In the genomic region with DNA sequence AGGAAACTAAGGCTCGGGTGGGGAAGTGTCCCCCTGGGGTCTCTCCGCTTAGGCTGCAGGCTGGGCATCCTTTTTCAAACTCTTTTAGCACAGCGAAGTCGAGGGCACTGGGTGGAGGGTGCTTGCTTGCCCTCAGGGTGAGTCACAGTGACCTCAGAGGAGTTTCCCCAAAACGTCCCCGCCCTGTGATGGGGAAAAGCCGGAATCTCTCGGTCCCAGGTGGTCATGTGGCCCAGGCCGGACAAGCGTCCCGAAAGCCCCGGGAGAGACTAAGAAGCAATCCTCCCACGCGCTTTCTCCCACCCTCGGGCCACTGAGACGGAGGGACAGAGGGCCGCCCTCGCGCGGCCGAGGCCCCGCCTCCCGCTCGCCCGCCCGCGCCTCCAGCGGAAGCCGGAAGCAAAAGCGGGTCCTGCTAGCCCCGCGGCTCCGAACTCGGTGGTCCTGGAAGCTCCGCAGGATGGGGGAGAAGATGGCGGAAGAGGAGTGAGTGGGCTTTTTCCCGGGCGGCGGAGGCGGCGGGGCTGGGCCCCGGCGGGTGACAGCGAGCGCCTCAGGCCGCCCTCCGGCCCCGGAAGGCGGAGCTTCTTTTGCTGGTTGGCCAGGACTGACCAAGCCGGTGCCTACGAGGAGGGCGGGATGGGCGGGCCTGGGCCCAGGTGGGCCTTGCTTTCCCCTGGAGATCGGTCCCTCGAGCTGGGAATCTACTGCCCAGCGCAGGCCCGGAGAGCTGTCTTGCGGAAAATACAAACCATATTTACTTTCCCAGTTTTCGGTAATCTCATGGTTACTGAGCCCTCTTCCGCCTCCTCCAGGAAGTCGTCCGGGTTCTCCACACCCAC, we compare ENCODE assay signal across 1 cellular context.
TF ChIP-seq lines count a peak whose summit lies in the region.

A gene with protein sequence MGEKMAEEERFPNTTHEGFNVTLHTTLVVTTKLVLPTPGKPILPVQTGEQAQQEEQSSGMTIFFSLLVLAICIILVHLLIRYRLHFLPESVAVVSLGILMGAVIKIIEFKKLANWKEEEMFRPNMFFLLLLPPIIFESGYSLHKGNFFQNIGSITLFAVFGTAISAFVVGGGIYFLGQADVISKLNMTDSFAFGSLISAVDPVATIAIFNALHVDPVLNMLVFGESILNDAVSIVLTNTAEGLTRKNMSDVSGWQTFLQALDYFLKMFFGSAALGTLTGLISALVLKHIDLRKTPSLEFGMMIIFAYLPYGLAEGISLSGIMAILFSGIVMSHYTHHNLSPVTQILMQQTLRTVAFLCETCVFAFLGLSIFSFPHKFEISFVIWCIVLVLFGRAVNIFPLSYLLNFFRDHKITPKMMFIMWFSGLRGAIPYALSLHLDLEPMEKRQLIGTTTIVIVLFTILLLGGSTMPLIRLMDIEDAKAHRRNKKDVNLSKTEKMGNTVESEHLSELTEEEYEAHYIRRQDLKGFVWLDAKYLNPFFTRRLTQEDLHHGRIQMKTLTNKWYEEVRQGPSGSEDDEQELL (plus strand): TSS at position 366 of the 842 bp plus-strand sequence. CDS start 95 bp downstream, at position 461.

TF ChIP-seq in HepG2, 621 proteins besides CTCF, POLR2A, EP300 and RAD21 (continued from another document and continues in another):
- TF ChIP-seq, protein P1, sequence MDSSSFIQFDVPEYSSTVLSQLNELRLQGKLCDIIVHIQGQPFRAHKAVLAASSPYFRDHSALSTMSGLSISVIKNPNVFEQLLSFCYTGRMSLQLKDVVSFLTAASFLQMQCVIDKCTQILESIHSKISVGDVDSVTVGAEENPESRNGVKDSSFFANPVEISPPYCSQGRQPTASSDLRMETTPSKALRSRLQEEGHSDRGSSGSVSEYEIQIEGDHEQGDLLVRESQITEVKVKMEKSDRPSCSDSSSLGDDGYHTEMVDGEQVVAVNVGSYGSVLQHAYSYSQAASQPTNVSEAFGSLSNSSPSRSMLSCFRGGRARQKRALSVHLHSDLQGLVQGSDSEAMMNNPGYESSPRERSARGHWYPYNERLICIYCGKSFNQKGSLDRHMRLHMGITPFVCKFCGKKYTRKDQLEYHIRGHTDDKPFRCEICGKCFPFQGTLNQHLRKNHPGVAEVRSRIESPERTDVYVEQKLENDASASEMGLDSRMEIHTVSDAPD (CRISPR knock-in tag; IDR thresholded peaks at IDR 0.05), result peak; percentile 46; the same call in 1 of the 2 replicates
- no peak for TF ChIP-seq FOXA3 (CRISPR knock-in tag; IDR thresholded peaks at IDR 0.05)
- TF ChIP-seq ZNF607 (CRISPR knock-in tag; IDR thresholded peaks at IDR 0.05; ENCODE audit: borderline replicate concordance), result peak; percentile 95
- TF ChIP-seq BRD4 (CRISPR knock-in tag; IDR thresholded peaks at IDR 0.05), result peak; percentile 44; the same call in 1 of the 2 replicates
- peak; percentile 90 for TF ChIP-seq TAF1 (CRISPR knock-in tag; IDR thresholded peaks at IDR 0.05)
- peak; percentile 77 for TF ChIP-seq ZNF451 (CRISPR knock-in tag; IDR thresholded peaks at IDR 0.05)
- TF ChIP-seq SMARCE1 (IDR thresholded peaks at IDR 0.05; ENCODE audit: borderline replicate concordance), result no peak
- TF ChIP-seq, protein P2, sequence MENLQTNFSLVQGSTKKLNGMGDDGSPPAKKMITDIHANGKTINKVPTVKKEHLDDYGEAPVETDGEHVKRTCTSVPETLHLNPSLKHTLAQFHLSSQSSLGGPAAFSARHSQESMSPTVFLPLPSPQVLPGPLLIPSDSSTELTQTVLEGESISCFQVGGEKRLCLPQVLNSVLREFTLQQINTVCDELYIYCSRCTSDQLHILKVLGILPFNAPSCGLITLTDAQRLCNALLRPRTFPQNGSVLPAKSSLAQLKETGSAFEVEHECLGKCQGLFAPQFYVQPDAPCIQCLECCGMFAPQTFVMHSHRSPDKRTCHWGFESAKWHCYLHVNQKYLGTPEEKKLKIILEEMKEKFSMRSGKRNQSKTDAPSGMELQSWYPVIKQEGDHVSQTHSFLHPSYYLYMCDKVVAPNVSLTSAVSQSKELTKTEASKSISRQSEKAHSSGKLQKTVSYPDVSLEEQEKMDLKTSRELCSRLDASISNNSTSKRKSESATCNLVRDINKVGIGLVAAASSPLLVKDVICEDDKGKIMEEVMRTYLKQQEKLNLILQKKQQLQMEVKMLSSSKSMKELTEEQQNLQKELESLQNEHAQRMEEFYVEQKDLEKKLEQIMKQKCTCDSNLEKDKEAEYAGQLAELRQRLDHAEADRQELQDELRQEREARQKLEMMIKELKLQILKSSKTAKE (CRISPR knock-in tag; IDR thresholded peaks at IDR 0.05; ENCODE audit: borderline replicate concordance), result no peak
- TF ChIP-seq, protein P3, sequence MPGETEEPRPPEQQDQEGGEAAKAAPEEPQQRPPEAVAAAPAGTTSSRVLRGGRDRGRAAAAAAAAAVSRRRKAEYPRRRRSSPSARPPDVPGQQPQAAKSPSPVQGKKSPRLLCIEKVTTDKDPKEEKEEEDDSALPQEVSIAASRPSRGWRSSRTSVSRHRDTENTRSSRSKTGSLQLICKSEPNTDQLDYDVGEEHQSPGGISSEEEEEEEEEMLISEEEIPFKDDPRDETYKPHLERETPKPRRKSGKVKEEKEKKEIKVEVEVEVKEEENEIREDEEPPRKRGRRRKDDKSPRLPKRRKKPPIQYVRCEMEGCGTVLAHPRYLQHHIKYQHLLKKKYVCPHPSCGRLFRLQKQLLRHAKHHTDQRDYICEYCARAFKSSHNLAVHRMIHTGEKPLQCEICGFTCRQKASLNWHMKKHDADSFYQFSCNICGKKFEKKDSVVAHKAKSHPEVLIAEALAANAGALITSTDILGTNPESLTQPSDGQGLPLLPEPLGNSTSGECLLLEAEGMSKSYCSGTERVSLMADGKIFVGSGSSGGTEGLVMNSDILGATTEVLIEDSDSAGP (CRISPR knock-in tag; IDR thresholded peaks at IDR 0.05; ENCODE audit: borderline replicate concordance), result peak; percentile 91; the same call in 1 of the 2 replicates
- no peak for TF ChIP-seq ZNF10 (CRISPR knock-in tag; IDR thresholded peaks at IDR 0.05; ENCODE audit: borderline replicate concordance, low read depth)
- TF ChIP-seq ZNF550 (CRISPR knock-in tag; IDR thresholded peaks at IDR 0.05; ENCODE audit: borderline replicate concordance), result no peak
- peak; percentile 88 for TF ChIP-seq SALL1 (CRISPR knock-in tag; IDR thresholded peaks at IDR 0.05)
- TF ChIP-seq ZNF652 (CRISPR knock-in tag; IDR thresholded peaks at IDR 0.05; ENCODE audit: borderline replicate concordance, low read depth), result no peak
- peak; percentile 81 for TF ChIP-seq MED1 (CRISPR knock-in tag; IDR thresholded peaks at IDR 0.05)
- TF ChIP-seq CHD2 (IDR thresholded peaks at IDR 0.05; ENCODE audit: low read depth, low read length), result no peak
- peak; percentile 91; the same call in 1 of the 2 replicates for TF ChIP-seq ZNF101 (CRISPR knock-in tag; IDR thresholded peaks at IDR 0.05; ENCODE audit: borderline replicate concordance, low read depth)
- TF ChIP-seq, protein P4, sequence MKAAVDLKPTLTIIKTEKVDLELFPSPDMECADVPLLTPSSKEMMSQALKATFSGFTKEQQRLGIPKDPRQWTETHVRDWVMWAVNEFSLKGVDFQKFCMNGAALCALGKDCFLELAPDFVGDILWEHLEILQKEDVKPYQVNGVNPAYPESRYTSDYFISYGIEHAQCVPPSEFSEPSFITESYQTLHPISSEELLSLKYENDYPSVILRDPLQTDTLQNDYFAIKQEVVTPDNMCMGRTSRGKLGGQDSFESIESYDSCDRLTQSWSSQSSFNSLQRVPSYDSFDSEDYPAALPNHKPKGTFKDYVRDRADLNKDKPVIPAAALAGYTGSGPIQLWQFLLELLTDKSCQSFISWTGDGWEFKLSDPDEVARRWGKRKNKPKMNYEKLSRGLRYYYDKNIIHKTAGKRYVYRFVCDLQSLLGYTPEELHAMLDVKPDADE (CRISPR knock-in tag; IDR thresholded peaks at IDR 0.05), result peak; percentile 89; the same call in 1 of the 2 replicates
- no peak for TF ChIP-seq HDAC6 (IDR thresholded peaks at IDR 0.05; ENCODE audit: low read depth, low read length)
- no peak for TF ChIP-seq MTA3 (CRISPR knock-in tag; IDR thresholded peaks at IDR 0.05)
- no peak for TF ChIP-seq ZFYVE20 (CRISPR knock-in tag; IDR thresholded peaks at IDR 0.05; ENCODE audit: borderline replicate concordance, low read depth)
- TF ChIP-seq TSC22D2 (CRISPR knock-in tag; IDR thresholded peaks at IDR 0.05; ENCODE audit: borderline replicate concordance), result 0 out of 2 replicates have a peak, but pooled peaks have one; percentile 57
- TF ChIP-seq, protein P5, sequence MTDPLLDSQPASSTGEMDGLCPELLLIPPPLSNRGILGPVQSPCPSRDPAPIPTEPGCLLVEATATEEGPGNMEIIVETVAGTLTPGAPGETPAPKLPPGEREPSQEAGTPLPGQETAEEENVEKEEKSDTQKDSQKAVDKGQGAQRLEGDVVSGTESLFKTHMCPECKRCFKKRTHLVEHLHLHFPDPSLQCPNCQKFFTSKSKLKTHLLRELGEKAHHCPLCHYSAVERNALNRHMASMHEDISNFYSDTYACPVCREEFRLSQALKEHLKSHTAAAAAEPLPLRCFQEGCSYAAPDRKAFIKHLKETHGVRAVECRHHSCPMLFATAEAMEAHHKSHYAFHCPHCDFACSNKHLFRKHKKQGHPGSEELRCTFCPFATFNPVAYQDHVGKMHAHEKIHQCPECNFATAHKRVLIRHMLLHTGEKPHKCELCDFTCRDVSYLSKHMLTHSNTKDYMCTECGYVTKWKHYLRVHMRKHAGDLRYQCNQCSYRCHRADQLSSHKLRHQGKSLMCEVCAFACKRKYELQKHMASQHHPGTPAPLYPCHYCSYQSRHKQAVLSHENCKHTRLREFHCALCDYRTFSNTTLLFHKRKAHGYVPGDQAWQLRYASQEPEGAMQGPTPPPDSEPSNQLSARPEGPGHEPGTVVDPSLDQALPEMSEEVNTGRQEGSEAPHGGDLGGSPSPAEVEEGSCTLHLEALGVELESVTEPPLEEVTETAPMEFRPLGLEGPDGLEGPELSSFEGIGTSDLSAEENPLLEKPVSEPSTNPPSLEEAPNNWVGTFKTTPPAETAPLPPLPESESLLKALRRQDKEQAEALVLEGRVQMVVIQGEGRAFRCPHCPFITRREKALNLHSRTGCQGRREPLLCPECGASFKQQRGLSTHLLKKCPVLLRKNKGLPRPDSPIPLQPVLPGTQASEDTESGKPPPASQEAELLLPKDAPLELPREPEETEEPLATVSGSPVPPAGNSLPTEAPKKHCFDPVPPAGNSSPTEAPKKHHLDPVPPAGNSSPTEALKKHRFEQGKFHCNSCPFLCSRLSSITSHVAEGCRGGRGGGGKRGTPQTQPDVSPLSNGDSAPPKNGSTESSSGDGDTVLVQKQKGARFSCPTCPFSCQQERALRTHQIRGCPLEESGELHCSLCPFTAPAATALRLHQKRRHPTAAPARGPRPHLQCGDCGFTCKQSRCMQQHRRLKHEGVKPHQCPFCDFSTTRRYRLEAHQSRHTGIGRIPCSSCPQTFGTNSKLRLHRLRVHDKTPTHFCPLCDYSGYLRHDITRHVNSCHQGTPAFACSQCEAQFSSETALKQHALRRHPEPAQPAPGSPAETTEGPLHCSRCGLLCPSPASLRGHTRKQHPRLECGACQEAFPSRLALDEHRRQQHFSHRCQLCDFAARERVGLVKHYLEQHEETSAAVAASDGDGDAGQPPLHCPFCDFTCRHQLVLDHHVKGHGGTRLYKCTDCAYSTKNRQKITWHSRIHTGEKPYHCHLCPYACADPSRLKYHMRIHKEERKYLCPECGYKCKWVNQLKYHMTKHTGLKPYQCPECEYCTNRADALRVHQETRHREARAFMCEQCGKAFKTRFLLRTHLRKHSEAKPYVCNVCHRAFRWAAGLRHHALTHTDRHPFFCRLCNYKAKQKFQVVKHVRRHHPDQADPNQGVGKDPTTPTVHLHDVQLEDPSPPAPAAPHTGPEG (CRISPR knock-in tag; IDR thresholded peaks at IDR 0.05), result peak; percentile 42; the same call in 1 of the 2 replicates
- TF ChIP-seq NFYC (CRISPR knock-in tag; IDR thresholded peaks at IDR 0.05), result peak; percentile 22; the same call in 1 of the 2 replicates
- TF ChIP-seq FOXP1 (IDR thresholded peaks at IDR 0.05), result no peak
- peak; percentile 33; the same call in 1 of the 2 replicates for TF ChIP-seq FOXP1 (CRISPR knock-in tag; IDR thresholded peaks at IDR 0.05)
- TF ChIP-seq, protein P6, sequence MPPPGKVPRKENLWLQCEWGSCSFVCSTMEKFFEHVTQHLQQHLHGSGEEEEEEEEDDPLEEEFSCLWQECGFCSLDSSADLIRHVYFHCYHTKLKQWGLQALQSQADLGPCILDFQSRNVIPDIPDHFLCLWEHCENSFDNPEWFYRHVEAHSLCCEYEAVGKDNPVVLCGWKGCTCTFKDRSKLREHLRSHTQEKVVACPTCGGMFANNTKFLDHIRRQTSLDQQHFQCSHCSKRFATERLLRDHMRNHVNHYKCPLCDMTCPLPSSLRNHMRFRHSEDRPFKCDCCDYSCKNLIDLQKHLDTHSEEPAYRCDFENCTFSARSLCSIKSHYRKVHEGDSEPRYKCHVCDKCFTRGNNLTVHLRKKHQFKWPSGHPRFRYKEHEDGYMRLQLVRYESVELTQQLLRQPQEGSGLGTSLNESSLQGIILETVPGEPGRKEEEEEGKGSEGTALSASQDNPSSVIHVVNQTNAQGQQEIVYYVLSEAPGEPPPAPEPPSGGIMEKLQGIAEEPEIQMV (CRISPR knock-in tag; IDR thresholded peaks at IDR 0.05; ENCODE audit: low read depth), result no peak
- TF ChIP-seq SRSF4 (IDR thresholded peaks at IDR 0.05; ENCODE audit: low read depth, low read length, poor library complexity, severe bottlenecking), result no peak
- TF ChIP-seq ZNF441 (CRISPR knock-in tag; IDR thresholded peaks at IDR 0.05; ENCODE audit: borderline replicate concordance), result peak; percentile 66; the same call in 1 of the 2 replicates
- no peak for TF ChIP-seq SYNCRIP (IDR thresholded peaks at IDR 0.05; ENCODE audit: insufficient read depth, low read depth, low read length)
- no peak for TF ChIP-seq KDM4B (CRISPR knock-in tag; IDR thresholded peaks at IDR 0.05)
- TF ChIP-seq, protein P7, sequence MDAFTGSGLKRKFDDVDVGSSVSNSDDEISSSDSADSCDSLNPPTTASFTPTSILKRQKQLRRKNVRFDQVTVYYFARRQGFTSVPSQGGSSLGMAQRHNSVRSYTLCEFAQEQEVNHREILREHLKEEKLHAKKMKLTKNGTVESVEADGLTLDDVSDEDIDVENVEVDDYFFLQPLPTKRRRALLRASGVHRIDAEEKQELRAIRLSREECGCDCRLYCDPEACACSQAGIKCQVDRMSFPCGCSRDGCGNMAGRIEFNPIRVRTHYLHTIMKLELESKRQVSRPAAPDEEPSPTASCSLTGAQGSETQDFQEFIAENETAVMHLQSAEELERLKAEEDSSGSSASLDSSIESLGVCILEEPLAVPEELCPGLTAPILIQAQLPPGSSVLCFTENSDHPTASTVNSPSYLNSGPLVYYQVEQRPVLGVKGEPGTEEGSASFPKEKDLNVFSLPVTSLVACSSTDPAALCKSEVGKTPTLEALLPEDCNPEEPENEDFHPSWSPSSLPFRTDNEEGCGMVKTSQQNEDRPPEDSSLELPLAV (CRISPR knock-in tag; conservative IDR thresholded peaks at IDR 0.05; ENCODE audit: low read depth), result no peak
- TF ChIP-seq, protein P8, sequence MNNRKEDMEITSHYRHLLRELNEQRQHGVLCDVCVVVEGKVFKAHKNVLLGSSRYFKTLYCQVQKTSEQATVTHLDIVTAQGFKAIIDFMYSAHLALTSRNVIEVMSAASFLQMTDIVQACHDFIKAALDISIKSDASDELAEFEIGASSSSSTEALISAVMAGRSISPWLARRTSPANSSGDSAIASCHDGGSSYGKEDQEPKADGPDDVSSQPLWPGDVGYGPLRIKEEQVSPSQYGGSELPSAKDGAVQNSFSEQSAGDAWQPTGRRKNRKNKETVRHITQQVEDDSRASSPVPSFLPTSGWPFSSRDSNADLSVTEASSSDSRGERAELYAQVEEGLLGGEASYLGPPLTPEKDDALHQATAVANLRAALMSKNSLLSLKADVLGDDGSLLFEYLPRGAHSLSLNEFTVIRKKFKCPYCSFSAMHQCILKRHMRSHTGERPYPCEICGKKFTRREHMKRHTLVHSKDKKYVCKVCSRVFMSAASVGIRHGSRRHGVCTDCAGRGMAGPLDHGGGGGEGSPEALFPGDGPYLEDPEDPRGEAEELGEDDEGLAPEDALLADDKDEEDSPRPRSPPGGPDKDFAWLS (CRISPR knock-in tag; IDR thresholded peaks at IDR 0.05; ENCODE audit: borderline replicate concordance), result no peak
- no peak for TF ChIP-seq ZNF432 (CRISPR knock-in tag; IDR thresholded peaks at IDR 0.05; ENCODE audit: borderline replicate concordance)
- 0 out of 2 replicates have a peak, but pooled peaks have one; percentile 72 for TF ChIP-seq MIER2 (CRISPR knock-in tag; IDR thresholded peaks at IDR 0.05)
- TF ChIP-seq SRY (CRISPR knock-in tag; IDR thresholded peaks at IDR 0.05), result peak; percentile 42; the same call in 1 of the 2 replicates
